Comparison of ENCODE assay signal across 22 cellular contexts in genomic region chr4:84825701-84826100, GRCh38.
"Had no signal": no experiment of that assay in that cellular context is flagged by ENCODE, and none has a peak within 500 bp of the region (broad histone marks: within the 10 kb centered on the region; RNA-seq: fewer than 3 reads in every experiment).

No MANE protein-coding gene starts in this region.

- H3K4me2 ChIP-seq: SK-N-SH had no signal

- H3K9me3 ChIP-seq: MG63, SJSA1, SK-N-SH had no signal

- H3K27ac ChIP-seq: SJSA1 had no signal

- H3K36me3 ChIP-seq: MG63 had no signal

- H3K4me1 ChIP-seq: SJSA1 had no signal

- FAIRE-seq: RCC 7860 had no signal

- DNase-seq: Karpas-422, KG1, MG63, NCI-H1092, NCI-H1105 treated with DMSO at 0.1 percent for 48 hours, NCI-H1417 treated with DMSO at 0.1 percent for 48 hours, NCI-H187, NCI-H2029, NCI-H226, NCI-H446, NCI-H510A, NCI-H524 treated with DMSO at 0.1 percent for 48 hours, NCI-H69, NCI-H774, Right ventricle myocardium superior, RPMI8226, SIG-M5, SK-N-SH, SW 1271, T-cell had no signal

- H3K27me3 ChIP-seq: MG63, SJSA1 had no signal

- ATAC-seq: T-cell had no signal

- H3K4me3 ChIP-seq: MG63, SJSA1 had no signal

- H3K9ac ChIP-seq: SK-N-SH had no signal
